ENCODE assay signal across 1 cellular context in the genomic region with DNA sequence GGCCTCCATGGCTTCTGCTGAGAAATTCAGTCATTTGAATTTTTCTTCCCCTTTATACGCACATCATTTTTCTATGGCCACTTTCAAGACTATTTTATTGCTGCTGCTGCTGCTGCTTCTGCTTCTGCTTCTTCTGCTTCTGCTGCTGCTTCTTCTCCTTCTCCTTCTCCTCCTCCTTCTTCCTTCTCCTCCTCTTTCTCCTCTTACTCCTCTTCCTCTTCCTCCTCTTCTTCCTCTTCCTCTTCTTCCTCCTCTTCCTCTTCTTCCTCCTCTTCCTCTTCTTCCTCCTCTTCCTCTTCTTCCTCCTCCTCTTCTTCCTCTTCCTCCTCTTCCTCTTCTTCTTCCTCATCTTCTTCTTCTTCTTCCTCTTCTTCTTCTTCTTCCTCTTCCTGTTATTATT.
TF ChIP-seq lines count a peak whose summit lies in the region.

No MANE protein-coding gene starts in this region.

TF ChIP-seq in HEK293, 187 proteins besides CTCF, POLR2A, EP300 and RAD21 (continued from another document):
- TF ChIP-seq, protein P1, sequence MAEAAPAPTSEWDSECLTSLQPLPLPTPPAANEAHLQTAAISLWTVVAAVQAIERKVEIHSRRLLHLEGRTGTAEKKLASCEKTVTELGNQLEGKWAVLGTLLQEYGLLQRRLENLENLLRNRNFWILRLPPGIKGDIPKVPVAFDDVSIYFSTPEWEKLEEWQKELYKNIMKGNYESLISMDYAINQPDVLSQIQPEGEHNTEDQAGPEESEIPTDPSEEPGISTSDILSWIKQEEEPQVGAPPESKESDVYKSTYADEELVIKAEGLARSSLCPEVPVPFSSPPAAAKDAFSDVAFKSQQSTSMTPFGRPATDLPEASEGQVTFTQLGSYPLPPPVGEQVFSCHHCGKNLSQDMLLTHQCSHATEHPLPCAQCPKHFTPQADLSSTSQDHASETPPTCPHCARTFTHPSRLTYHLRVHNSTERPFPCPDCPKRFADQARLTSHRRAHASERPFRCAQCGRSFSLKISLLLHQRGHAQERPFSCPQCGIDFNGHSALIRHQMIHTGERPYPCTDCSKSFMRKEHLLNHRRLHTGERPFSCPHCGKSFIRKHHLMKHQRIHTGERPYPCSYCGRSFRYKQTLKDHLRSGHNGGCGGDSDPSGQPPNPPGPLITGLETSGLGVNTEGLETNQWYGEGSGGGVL (tag by site-specific recombination; IDR thresholded peaks at IDR 0.05): no peak
- TF ChIP-seq ZNF19 (tag by site-specific recombination; IDR thresholded peaks at IDR 0.05; ENCODE audit: low read depth) (no peak), ZEB2 (tag by site-specific recombination; IDR thresholded peaks at IDR 0.05) (no peak)
